In genomic region chr2:27049422-27050280, GRCh38 we compare ENCODE assay signal across 8 cellular contexts. TPM values are rescaled to one million over a fixed set of nuclear protein-coding genes. Genes with fewer than 3 reads are reported as not detected.
A peak's percentile ranks its signal among the peaks of the same experiment; 100 is the strongest.
DNase-seq lines count a peak whose midpoint lies in the region; ATAC-seq lines count a peak whose summit lies in the region.

No MANE protein-coding gene starts in this region.

- 13 to 14% methylated on average over 52 of the region's 52 CpGs for WGBS in ectodermal cell, 2 experiments

- in situ Hi-C loops in ACHN (cut with HindIII; ENCODE audit: low pct_ligation_motif_present, low pct_unique_long_range_greater_than_20kb, low sequenced_read_pairs) = no loop called here

- DNase-seq in NCI-H748 (lab: John Stamatoyannopoulos, UW; ENCODE audit: unreplicated experiment) = peak; percentile 79
- DNase-seq in NCI-H748 treated with DMSO at 0.1 percent for 48 hours (lab: John Stamatoyannopoulos, UW) = no peak
- peak; percentile 52 to 62 for DNase-seq in activated CD4-positive, alpha-beta T cell treated with anti-CD3 and anti-CD28 coated beads for 24 hours (ENCODE audit: low read depth in 2 of 2)
- DNase-seq in midbrain (lab: John Stamatoyannopoulos, UW) = peak; percentile 8
- DNase-seq in stimulated activated CD8-positive, alpha-beta memory T cell treated with anti-CD3 and anti-CD28 coated beads, Interleukin-7, amount 100 ng/mL, for 24 hours (ENCODE audit: low read depth) = peak; percentile 50
- DNase-seq in ACHN = no peak

- no peaks in the 10 kb centered on the region for H3K27me3 ChIP-seq in ectodermal cell (ENCODE audit: control insufficient read depth, insufficient read depth, low read length, poor library complexity, severe bottlenecking)

- peak overlapping the region; percentile 85 for H3K4me3 ChIP-seq in ectodermal cell (ENCODE audit: insufficient read depth, low read depth, low read length)

- peak overlapping the region; percentile 83 for H3K27ac ChIP-seq in ectodermal cell (ENCODE audit: insufficient read depth, low read depth, low read length, poor library complexity, severe bottlenecking)

- no peaks in the 10 kb centered on the region for H3K4me1 ChIP-seq in ectodermal cell (ENCODE audit: control insufficient read depth, insufficient read depth, low read length)

- ATAC-seq in HG03159 (IDR thresholded peaks at IDR 0.05; ENCODE audit: unreplicated experiment) = peak; percentile 17

- peaks cover 14% of the 10 kb centered on the region for H3K36me3 ChIP-seq in ectodermal cell (ENCODE audit: control insufficient read depth, insufficient read depth, low read length)

- H3K9me3 ChIP-seq in ectodermal cell (ENCODE audit: control insufficient read depth, low read length) = no peaks in the 10 kb centered on the region

RNA-seq across cellular contexts. Expression of gene AGBL5, which starts 1.8 kb away (rescaled TPM):
- polyA plus RNA-seq in ectodermal cell (2013, experiment 1 of 4) = 140 TPM
- polyA plus RNA-seq in ectodermal cell (2013, experiment 2 of 4) = 128 TPM
- polyA plus RNA-seq in ectodermal cell (2013, experiment 3 of 4) = 95.9 TPM
- 111 TPM for polyA plus RNA-seq in ectodermal cell (2013, experiment 4 of 4)

RNA-seq across cellular contexts. Expression of gene TMEM214, which starts 16.9 kb away (rescaled TPM):
- polyA plus RNA-seq in ectodermal cell (2013, experiment 1 of 4) = 43.7 TPM
- 41.6 TPM for polyA plus RNA-seq in ectodermal cell (2013, experiment 2 of 4)
- 38.8 TPM for polyA plus RNA-seq in ectodermal cell (2013, experiment 3 of 4)
- 38.0 TPM for polyA plus RNA-seq in ectodermal cell (2013, experiment 4 of 4)

RNA-seq across cellular contexts. Expression of gene OST4, which starts 21.8 kb away (rescaled TPM):
- 230 TPM for polyA plus RNA-seq in ectodermal cell (2013, experiment 1 of 4)
- 230 TPM for polyA plus RNA-seq in ectodermal cell (2013, experiment 2 of 4)
- 174 TPM for polyA plus RNA-seq in ectodermal cell (2013, experiment 3 of 4)
- 199 TPM for polyA plus RNA-seq in ectodermal cell (2013, experiment 4 of 4)

RNA-seq across cellular contexts. Expression of gene EMILIN1, which starts 28.8 kb away (rescaled TPM):
- 9.7 TPM for polyA plus RNA-seq in ectodermal cell (2013, experiment 1 of 4)
- polyA plus RNA-seq in ectodermal cell (2013, experiment 2 of 4) = 8.2 TPM
- polyA plus RNA-seq in ectodermal cell (2013, experiment 3 of 4) = 7.8 TPM
- 8.5 TPM for polyA plus RNA-seq in ectodermal cell (2013, experiment 4 of 4)

RNA-seq across cellular contexts. Expression of gene KHK, which starts 36.9 kb away (rescaled TPM):
- 10.1 TPM for polyA plus RNA-seq in ectodermal cell (2013, experiment 1 of 4)
- polyA plus RNA-seq in ectodermal cell (2013, experiment 2 of 4) = 7.5 TPM
- 4.2 TPM for polyA plus RNA-seq in ectodermal cell (2013, experiment 3 of 4)
- 4.5 TPM for polyA plus RNA-seq in ectodermal cell (2013, experiment 4 of 4)

Comparison
In these comparisons a context has a peak if more than half of its experiments do, and no peak if none do; other contexts are left out.
1. DNase-seq: peak in NCI-H748 (single experiment), activated CD4-positive, alpha-beta T cell treated with anti-CD3 and anti-CD28 coated beads for 24 hours (2 of 2), midbrain (single experiment) and stimulated activated CD8-positive, alpha-beta memory T cell treated with anti-CD3 and anti-CD28 coated beads, Interleukin-7, amount 100 ng/mL, for 24 hours (single experiment); none in NCI-H748 treated with DMSO at 0.1 percent for 48 hours (single experiment) and ACHN (single experiment).